In the genomic region with DNA sequence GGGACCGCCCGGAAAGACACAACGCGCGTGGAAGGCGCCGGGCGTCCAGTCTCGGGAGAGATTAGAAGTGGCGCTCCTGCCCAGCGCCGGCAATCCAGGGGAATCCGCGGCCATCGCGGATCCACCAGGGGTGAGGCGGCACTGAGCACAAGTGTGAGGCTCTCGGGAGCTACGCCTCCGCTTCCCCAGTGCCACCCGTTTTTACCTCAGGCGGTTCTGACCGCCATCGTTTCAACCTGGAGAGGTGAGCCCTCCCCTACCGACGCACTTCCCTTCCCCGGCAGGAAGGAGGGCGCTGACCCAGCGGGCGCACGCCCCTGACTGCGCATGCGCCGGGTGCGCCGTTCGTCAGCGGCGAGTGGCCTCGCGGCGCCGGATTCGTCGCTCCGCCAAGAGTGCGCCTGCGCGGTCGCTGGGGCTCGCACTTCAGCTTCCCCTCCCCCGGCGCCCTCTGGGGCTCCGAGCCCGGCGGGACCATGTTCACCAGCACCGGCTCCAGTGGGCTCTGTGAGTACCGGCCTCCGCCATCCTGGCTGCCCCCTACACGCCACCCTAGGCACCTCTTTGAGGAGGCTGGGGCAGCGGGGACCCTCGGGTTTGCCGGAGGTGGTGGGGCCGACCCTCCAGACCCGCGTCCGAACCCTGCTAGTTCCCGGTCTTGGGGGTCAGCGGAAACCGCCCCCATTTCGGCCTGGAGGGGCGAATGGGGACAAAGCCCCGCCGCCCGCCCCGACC, we compare ENCODE assay signal across 8 cellular contexts. TPM values are rescaled to one million over a fixed set of nuclear protein-coding genes. Genes with fewer than 3 reads are reported as not detected.
DNase-seq lines count a peak whose midpoint lies in the region; ATAC-seq, FAIRE-seq and TF ChIP-seq lines count a peak whose summit lies in the region.

A gene with protein sequence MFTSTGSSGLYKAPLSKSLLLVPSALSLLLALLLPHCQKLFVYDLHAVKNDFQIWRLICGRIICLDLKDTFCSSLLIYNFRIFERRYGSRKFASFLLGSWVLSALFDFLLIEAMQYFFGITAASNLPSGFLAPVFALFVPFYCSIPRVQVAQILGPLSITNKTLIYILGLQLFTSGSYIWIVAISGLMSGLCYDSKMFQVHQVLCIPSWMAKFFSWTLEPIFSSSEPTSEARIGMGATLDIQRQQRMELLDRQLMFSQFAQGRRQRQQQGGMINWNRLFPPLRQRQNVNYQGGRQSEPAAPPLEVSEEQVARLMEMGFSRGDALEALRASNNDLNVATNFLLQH (plus strand): TSS at position 422 of the 735 bp plus-strand sequence. CDS start 55 bp downstream, at position 477.

- no peak within 1 kb of the TSS for H2AFZ ChIP-seq in OCI-LY1 (ENCODE audit: low read length)
- peak within 1 kb of the TSS; percentile 80 for H2AFZ ChIP-seq in endothelial cell of umbilical vein (ENCODE audit: low read depth, low read length)

- peaks cover 3% of the 10 kb centered on the region; the same call in 1 of the 2 replicates for H4K20me1 ChIP-seq in OCI-LY1 (ENCODE audit: insufficient read depth, low read length)
- no peaks in the 10 kb centered on the region for H4K20me1 ChIP-seq in endothelial cell of umbilical vein (replicated peaks; ENCODE audit: control insufficient read depth, extremely low read depth, insufficient read depth, low read length)

- WGBS in HUES64, result under 1% methylated on average over 76 of the region's 76 CpGs

- TF ChIP-seq POLR2A in endothelial cell of umbilical vein (IDR thresholded peaks at IDR 0.05; ENCODE audit: low read depth, low read length), result peak; percentile 97

- DNase-seq in D721Med (ENCODE audit: insufficient read length, low spot score), result peak; percentile 91
- DNase-seq in activated CD8-positive, alpha-beta memory T cell treated with anti-CD3 and anti-CD28 coated beads, Interleukin-2, amount 50 U/mL, for 48 hours, result peak; percentile 98
- DNase-seq in endothelial cell of umbilical vein (ENCODE audit: low read depth, low spot score), result peak; percentile 96
- DNase-seq in stimulated activated CD8-positive, alpha-beta memory T cell treated with anti-CD3 and anti-CD28 coated beads, Interleukin-4, amount 100 ng/mL, for 1 hour (ENCODE audit: low read depth in 2 of 2, low spot score in 1 of 2), result peak; percentile 81 to 95

- H3F3A ChIP-seq in OCI-LY1 (ENCODE audit: insufficient read depth, low read length), result no peaks in the 10 kb centered on the region

- H3K27ac ChIP-seq in HUES64 (ENCODE audit: low read depth, low read length) (peak within 1 kb of the TSS; percentile 95), OCI-LY1 (ENCODE audit: low read depth, low read length, poor library complexity, severe bottlenecking) (peak within 1 kb of the TSS; percentile 56), endothelial cell of umbilical vein (ENCODE audit: insufficient read depth, low read depth, low read length) (peak within 1 kb of the TSS; percentile 85)

- CTCF ChIA-PET in endothelial cell of umbilical vein (lab: Charles Lee), result interaction anchor here (0.7 to 8.2 kb wide), 13 partner anchors 11 to 236 kb away, joined by 3 to 65 read pairs (median 5); no protein-coding TSS in a partner anchor

- dilution Hi-C loops in endothelial cell of umbilical vein (cut with MboI; ENCODE audit: extremely low pct_ligation_motif_present, low sequenced_read_pairs), result no loop called here

- FAIRE-seq in D721Med (lab: Jason Lieb, UNC), result no peak
- peak; percentile 92 for FAIRE-seq in endothelial cell of umbilical vein (lab: Jason Lieb, UNC)

- H3K27me3 ChIP-seq in HUES64 (ENCODE audit: insufficient read depth, low read length), result no peaks in the 10 kb centered on the region
- H3K27me3 ChIP-seq in OCI-LY1 (ENCODE audit: insufficient read depth, low read length), result peaks cover 7% of the 10 kb centered on the region
- H3K27me3 ChIP-seq in endothelial cell of umbilical vein (ENCODE audit: control insufficient read depth in 2 of 2, insufficient read depth in 2 of 2, low read length in 2 of 2), result no peaks in the 10 kb centered on the region
- H3K27me3 ChIP-seq in mononuclear cell (ENCODE audit: insufficient read depth, low read length), result no peaks in the 10 kb centered on the region

- intact Hi-C loops in endothelial cell of umbilical vein (cut with micrococcal nuclease), result loop anchor here (1.0 to 10.0 kb wide), 6 partner anchors 64 to 297 kb away; no protein-coding TSS in a partner anchor

- H3K4me3 ChIP-seq in HUES64 (ENCODE audit: low read length) (peak within 1 kb of the TSS; percentile 100), OCI-LY1 (ENCODE audit: low read depth, low read length, poor library complexity, severe bottlenecking) (peak within 1 kb of the TSS; percentile 85), endothelial cell of umbilical vein (replicated peaks in 1 of 3; ENCODE audit: insufficient read depth in 1 of 3, low read depth in 1 of 3, low read length in 3 of 3) (peak within 1 kb of the TSS; percentile 75 to 95 (median 79)), mononuclear cell (ENCODE audit: low read length) (peak within 1 kb of the TSS; percentile 93)

- no TSS peak for BruUV-seq in endothelial cell of umbilical vein (replicated peaks; lab: Mats Ljungman, UMichigan)

- H3K36me3 ChIP-seq in HUES64 (ENCODE audit: insufficient read depth, low read length) (peaks cover 4% of the 10 kb centered on the region), OCI-LY1 (ENCODE audit: insufficient read depth, low read length) (no peaks in the 10 kb centered on the region; the same call in 1 of the 2 replicates), endothelial cell of umbilical vein (ENCODE audit: control insufficient read depth in 2 of 2, extremely low read depth in 1 of 2, insufficient read depth in 2 of 2, low read length in 2 of 2) (no peaks in the 10 kb centered on the region)

- POLR2A ChIA-PET in endothelial cell of umbilical vein (lab: Charles Lee), result interaction anchor here (1.1 kb wide), 1 partner anchor 34 kb away, joined by 4 read pairs; no protein-coding TSS in a partner anchor

- peak; percentile 61 for ATAC-seq in GM21447 (IDR thresholded peaks at IDR 0.05; ENCODE audit: unreplicated experiment)

- H3K79me2 ChIP-seq in OCI-LY1 (ENCODE audit: insufficient read depth, low read length) (no peaks in the 10 kb centered on the region), endothelial cell of umbilical vein (ENCODE audit: control insufficient read depth, insufficient read depth, low read length) (peaks cover 37% of the 10 kb centered on the region)

- TF ChIP-seq CTCF in D721Med (IDR thresholded peaks at IDR 0.05; ENCODE audit: insufficient read depth, missing control alignments) (no peak), OCI-LY1 (IDR thresholded peaks at IDR 0.05; ENCODE audit: low read length) (no peak), endothelial cell of umbilical vein (IDR thresholded peaks at IDR 0.05; ENCODE audit: extremely low read depth in 1 of 2, insufficient read depth in 1 of 2, low read depth in 1 of 2, low read length in 2 of 2) (no peak)

- H3K4me1 ChIP-seq in HUES64 (ENCODE audit: insufficient read depth, low read length) (peaks cover 7% of the 10 kb centered on the region), OCI-LY1 (ENCODE audit: insufficient read depth, low read length, severe bottlenecking) (peaks cover 49% of the 10 kb centered on the region), endothelial cell of umbilical vein (ENCODE audit: control insufficient read depth, extremely low read depth, insufficient read depth, low read length) (peaks cover 7% of the 10 kb centered on the region), mononuclear cell (ENCODE audit: insufficient read depth, low read length) (peaks cover 51% of the 10 kb centered on the region)

- H3K9ac ChIP-seq in HUES64 (ENCODE audit: low read depth, low read length) (peak within 1 kb of the TSS; percentile 100), OCI-LY1 (ENCODE audit: low read length) (peak within 1 kb of the TSS; percentile 92), endothelial cell of umbilical vein (replicated peaks; ENCODE audit: extremely low read depth, insufficient read depth, low read length) (peak within 1 kb of the TSS; percentile 95)

- H3K9me3 ChIP-seq in HUES64 (ENCODE audit: insufficient read depth, low read depth, low read length) (no peaks in the 10 kb centered on the region), OCI-LY1 (ENCODE audit: low read length) (no peaks in the 10 kb centered on the region), endothelial cell of umbilical vein (replicated peaks; ENCODE audit: control insufficient read depth, insufficient read depth, low read length) (no peaks in the 10 kb centered on the region), mononuclear cell (ENCODE audit: low read depth, low read length) (no peaks in the 10 kb centered on the region)

- H3K4me2 ChIP-seq in OCI-LY1 (ENCODE audit: low read length) (peak within 1 kb of the TSS; percentile 92), endothelial cell of umbilical vein (ENCODE audit: insufficient read depth, low read length) (peak within 1 kb of the TSS; percentile 73)

- no peaks in the 10 kb centered on the region for H3K9me1 ChIP-seq in endothelial cell of umbilical vein (replicated peaks; ENCODE audit: control insufficient read depth, extremely low read depth, insufficient read depth, low read length)

- H3K9me2 ChIP-seq in OCI-LY1 (ENCODE audit: low read depth, low read length), result no peaks in the 10 kb centered on the region

TF ChIP-seq in endothelial cell of umbilical vein, 7 proteins besides CTCF, POLR2A, EP300 and RAD21:
- TF ChIP-seq JUN (IDR thresholded peaks at IDR 0.05; ENCODE audit: borderline replicate concordance, insufficient read depth, insufficient read length, low read depth) (no peak), MAX (IDR thresholded peaks at IDR 0.05; ENCODE audit: insufficient read depth, insufficient read length) (no peak), POLR2AphosphoS5 (IDR thresholded peaks at IDR 0.05; ENCODE audit: insufficient read depth, low read depth, low read length) (peak; percentile 94), FOS (IDR thresholded peaks at IDR 0.05; ENCODE audit: borderline replicate concordance, insufficient read depth, low read length) (no peak), GATA2 (IDR thresholded peaks at IDR 0.05; ENCODE audit: insufficient read depth, insufficient read length, low read depth, low read length) (no peak), MYC (IDR thresholded peaks at IDR 0.05; ENCODE audit: low read depth, low read length) (no peak)

RNA-seq across cellular contexts. Expression of the gene that starts here (rescaled TPM):
- 55.9 TPM for polyA plus RNA-seq in HUES64 (2013, experiment 1 of 2)
- polyA plus RNA-seq in HUES64 (2013, experiment 2 of 2), result 66.3 TPM
- total RNA-seq in endothelial cell of umbilical vein, result 45.2 and 45.7 TPM in 2 replicates
- polyA plus RNA-seq in endothelial cell of umbilical vein, result 47.2 and 54.4 TPM in 2 replicates
- polyA plus RNA-seq in endothelial cell of umbilical vein (2011; cell fraction: cytosol; rRNA removed), result 42.7 and 48.1 TPM in 2 replicates
- polyA plus RNA-seq in endothelial cell of umbilical vein (2011; cell fraction: nucleus; rRNA removed), result 26.5 and 34.5 TPM in 2 replicates
- polyA plus RNA-seq in endothelial cell of umbilical vein (2012), result 46.6 and 49.2 TPM in 2 replicates
- 40.8 and 52.4 TPM in 2 replicates for polyA minus RNA-seq in endothelial cell of umbilical vein
- polyA minus RNA-seq in endothelial cell of umbilical vein (2011; cell fraction: cytosol; rRNA and poly(A)+ RNA removed), result 28.0 TPM
- polyA minus RNA-seq in endothelial cell of umbilical vein (2011; cell fraction: nucleus; rRNA and poly(A)+ RNA removed), result 30.6 and 34.1 TPM in 2 replicates
- 51.3 TPM for total RNA-seq in mononuclear cell

Comparison
In these comparisons a context has a peak if more than half of its experiments do, and no peak if none do; other contexts are left out.
1. Peak in every context shown above with its lines: DNase-seq, ATAC-seq, H3K4me3 ChIP-seq and H3K27ac ChIP-seq.